Comparison of ENCODE assay signal across 1 cellular context in the genomic region with DNA sequence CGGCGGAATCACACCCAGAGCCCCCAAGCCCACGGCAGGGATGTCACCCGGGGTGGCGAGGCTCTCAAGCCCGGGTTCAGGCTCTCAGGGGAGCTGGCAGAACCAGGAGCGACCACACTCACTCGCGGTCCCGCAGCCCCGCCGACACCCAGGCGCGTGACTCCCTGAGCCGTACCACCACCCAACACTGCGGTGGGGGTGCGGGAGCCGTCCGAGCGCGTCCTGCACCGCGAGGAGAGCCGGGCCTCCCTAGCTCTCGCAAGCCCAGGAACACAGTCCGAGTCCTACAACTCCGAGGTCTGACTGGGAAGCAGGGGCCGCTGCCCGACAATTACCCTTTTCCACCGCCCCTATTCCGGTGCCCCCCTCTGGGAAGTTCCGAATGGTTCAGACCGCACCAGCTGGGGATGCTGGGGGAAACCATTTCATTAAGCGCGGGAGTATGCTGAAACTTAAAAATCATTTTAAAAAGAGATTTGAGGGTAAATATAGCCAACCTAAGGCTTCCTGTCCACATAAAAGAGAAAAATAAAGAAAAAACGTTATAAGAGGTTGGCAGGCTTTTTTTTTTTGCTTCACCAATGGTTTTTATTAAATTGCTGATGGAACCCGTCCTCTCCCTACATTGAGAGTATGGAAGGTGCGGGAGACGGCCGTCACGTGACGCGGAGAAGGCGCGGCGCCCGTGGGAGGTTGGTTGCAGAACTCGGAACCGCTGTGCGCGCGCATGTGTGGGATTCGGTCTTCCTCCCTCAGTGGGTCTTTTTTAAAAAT.
A peak's percentile ranks its signal among the peaks of the same experiment; 100 is the strongest.
TF ChIP-seq lines count a peak whose summit lies in the region.

A gene with protein sequence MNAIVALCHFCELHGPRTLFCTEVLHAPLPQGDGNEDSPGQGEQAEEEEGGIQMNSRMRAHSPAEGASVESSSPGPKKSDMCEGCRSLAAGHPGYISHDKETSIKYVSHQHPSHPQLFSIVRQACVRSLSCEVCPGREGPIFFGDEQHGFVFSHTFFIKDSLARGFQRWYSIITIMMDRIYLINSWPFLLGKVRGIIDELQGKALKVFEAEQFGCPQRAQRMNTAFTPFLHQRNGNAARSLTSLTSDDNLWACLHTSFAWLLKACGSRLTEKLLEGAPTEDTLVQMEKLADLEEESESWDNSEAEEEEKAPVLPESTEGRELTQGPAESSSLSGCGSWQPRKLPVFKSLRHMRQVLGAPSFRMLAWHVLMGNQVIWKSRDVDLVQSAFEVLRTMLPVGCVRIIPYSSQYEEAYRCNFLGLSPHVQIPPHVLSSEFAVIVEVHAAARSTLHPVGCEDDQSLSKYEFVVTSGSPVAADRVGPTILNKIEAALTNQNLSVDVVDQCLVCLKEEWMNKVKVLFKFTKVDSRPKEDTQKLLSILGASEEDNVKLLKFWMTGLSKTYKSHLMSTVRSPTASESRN (minus strand): TSS at position 143 of the 774 bp plus-strand sequence. CDS start 9,031 bp downstream, outside the sequence.

TF ChIP-seq in HepG2, 621 proteins besides CTCF, POLR2A, EP300 and RAD21 (continued from another document and continues in another):
- TF ChIP-seq HMGXB3 (CRISPR knock-in tag; IDR thresholded peaks at IDR 0.05; ENCODE audit: borderline replicate concordance) (no peak; the same call in 1 of the 2 replicates), ZNF431 (CRISPR knock-in tag; IDR thresholded peaks at IDR 0.05; ENCODE audit: borderline replicate concordance, low read depth) (no peak), MTF2 (CRISPR knock-in tag; IDR thresholded peaks at IDR 0.05; ENCODE audit: borderline replicate concordance) (peak; percentile 20; the same call in 1 of the 2 replicates), AKAP8 (CRISPR knock-in tag; IDR thresholded peaks at IDR 0.05) (no peak), NKX3-1 (CRISPR knock-in tag; IDR thresholded peaks at IDR 0.05) (peak; percentile 38; the same call in 1 of the 2 replicates), ZNF136 (CRISPR knock-in tag; IDR thresholded peaks at IDR 0.05; ENCODE audit: low read depth) (no peak), GPBP1L1 (CRISPR knock-in tag; IDR thresholded peaks at IDR 0.05) (no peak), TEAD2 (CRISPR knock-in tag; IDR thresholded peaks at IDR 0.05) (no peak), KDM4B (CRISPR knock-in tag; IDR thresholded peaks at IDR 0.05) (no peak), TRIM24 (CRISPR knock-in tag; IDR thresholded peaks at IDR 0.05) (no peak), EEA1 (CRISPR knock-in tag; IDR thresholded peaks at IDR 0.05; ENCODE audit: borderline replicate concordance) (0 out of 2 replicates have a peak, but pooled peaks have one; percentile 26), FOXO4 (CRISPR knock-in tag; conservative IDR thresholded peaks at IDR 0.05) (peak; percentile 85; the same call in 1 of the 2 replicates), ZNF790 (CRISPR knock-in tag; IDR thresholded peaks at IDR 0.05; ENCODE audit: borderline replicate concordance) (no peak), ZNF660 (CRISPR knock-in tag; IDR thresholded peaks at IDR 0.05; ENCODE audit: borderline replicate concordance, low read depth) (no peak), ZFP62 (CRISPR knock-in tag; IDR thresholded peaks at IDR 0.05) (0 out of 2 replicates have a peak, but pooled peaks have one; percentile 36), AKNA (CRISPR knock-in tag; IDR thresholded peaks at IDR 0.05; ENCODE audit: borderline replicate concordance) (no peak), YY1 (IDR thresholded peaks at IDR 0.05; ENCODE audit: insufficient read depth, insufficient replicate concordance, low read depth, low read length) (no peak), ZNF703 (CRISPR knock-in tag; IDR thresholded peaks at IDR 0.05; ENCODE audit: borderline replicate concordance) (no peak)
- TF ChIP-seq, protein P1, sequence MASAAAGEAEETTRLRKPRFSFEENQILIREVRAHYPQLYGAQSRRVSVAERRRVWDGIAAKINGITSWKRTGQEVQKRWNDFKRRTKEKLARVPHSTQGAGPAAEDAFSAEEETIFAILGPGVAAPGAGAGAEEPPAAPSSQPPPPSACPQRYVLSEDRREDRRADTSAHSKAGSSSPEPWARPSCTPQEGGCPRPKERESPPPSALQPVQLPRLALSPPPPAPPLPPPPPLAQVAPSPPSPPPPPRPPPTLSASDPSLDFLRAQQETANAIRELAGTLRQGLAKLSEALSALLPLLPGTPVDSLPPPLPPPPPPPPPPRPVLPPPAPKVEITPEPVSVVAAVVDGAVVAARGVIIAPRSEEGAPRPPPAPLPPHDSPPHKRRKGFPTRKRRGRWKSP (CRISPR knock-in tag; IDR thresholded peaks at IDR 0.05): peak; percentile 46; the same call in 1 of the 2 replicates
- TF ChIP-seq, protein P2, sequence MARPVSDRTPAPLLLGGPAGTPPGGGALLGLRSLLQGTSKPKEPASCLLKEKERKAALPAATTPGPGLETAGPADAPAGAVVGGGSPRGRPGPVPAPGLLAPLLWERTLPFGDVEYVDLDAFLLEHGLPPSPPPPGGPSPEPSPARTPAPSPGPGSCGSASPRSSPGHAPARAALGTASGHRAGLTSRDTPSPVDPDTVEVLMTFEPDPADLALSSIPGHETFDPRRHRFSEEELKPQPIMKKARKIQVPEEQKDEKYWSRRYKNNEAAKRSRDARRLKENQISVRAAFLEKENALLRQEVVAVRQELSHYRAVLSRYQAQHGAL (CRISPR knock-in tag; IDR thresholded peaks at IDR 0.05; ENCODE audit: not compliant biosample characterization): no peak
- TF ChIP-seq, protein P3, sequence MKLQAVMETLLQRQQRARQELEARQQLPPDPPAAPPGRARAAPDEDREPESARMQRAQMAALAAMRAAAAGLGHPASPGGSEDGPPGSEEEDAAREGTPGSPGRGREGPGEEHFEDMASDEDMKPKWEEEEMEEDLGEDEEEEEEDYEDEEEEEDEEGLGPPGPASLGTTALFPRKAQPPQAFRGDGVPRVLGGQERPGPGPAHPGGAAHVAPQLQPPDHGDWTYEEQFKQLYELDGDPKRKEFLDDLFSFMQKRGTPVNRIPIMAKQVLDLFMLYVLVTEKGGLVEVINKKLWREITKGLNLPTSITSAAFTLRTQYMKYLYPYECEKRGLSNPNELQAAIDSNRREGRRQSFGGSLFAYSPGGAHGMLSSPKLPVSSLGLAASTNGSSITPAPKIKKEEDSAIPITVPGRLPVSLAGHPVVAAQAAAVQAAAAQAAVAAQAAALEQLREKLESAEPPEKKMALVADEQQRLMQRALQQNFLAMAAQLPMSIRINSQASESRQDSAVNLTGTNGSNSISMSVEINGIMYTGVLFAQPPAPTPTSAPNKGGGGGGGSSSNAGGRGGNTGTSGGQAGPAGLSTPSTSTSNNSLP (IDR thresholded peaks at IDR 0.05; ENCODE audit: low read depth, low read length): peak; percentile 42; the same call in 1 of the 2 replicates
- TF ChIP-seq, protein P4, sequence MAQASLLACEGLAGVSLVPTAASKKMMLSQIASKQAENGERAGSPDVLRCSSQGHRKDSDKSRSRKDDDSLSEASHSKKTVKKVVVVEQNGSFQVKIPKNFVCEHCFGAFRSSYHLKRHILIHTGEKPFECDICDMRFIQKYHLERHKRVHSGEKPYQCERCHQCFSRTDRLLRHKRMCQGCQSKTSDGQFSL (CRISPR knock-in tag; IDR thresholded peaks at IDR 0.05): 0 out of 2 replicates have a peak, but pooled peaks have one; percentile 22
- TF ChIP-seq, protein P5, sequence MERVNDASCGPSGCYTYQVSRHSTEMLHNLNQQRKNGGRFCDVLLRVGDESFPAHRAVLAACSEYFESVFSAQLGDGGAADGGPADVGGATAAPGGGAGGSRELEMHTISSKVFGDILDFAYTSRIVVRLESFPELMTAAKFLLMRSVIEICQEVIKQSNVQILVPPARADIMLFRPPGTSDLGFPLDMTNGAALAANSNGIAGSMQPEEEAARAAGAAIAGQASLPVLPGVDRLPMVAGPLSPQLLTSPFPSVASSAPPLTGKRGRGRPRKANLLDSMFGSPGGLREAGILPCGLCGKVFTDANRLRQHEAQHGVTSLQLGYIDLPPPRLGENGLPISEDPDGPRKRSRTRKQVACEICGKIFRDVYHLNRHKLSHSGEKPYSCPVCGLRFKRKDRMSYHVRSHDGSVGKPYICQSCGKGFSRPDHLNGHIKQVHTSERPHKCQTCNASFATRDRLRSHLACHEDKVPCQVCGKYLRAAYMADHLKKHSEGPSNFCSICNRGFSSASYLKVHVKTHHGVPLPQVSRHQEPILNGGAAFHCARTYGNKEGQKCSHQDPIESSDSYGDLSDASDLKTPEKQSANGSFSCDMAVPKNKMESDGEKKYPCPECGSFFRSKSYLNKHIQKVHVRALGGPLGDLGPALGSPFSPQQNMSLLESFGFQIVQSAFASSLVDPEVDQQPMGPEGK (CRISPR knock-in tag; IDR thresholded peaks at IDR 0.05): peak; percentile 39; the same call in 1 of the 2 replicates
- TF ChIP-seq, protein P6, sequence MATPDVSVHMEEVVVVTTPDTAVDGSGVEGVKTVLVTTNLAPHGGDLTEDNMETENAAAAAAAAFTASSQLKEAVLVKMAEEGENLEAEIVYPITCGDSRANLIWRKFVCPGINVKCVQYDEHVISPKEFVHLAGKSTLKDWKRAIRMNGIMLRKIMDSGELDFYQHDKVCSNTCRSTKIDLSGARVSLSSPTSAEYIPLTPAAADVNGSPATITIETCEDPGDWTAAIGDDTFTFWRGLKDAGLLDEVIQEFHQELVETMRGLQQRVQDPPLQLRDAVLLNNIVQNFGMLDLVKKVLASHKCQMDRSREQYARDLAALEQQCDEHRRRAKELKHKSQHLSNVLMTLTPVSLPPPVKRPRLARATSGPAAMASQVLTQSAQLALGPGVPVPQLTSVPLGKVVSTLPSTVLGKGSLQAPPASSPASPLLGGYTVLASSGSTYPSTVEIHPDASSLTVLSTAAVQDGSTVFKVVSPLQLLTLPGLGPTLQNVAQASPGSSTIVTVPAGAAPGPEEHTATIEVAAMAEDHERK (CRISPR knock-in tag; IDR thresholded peaks at IDR 0.05; ENCODE audit: low read depth): no peak
